ENCODE assay signal across 10 cellular contexts in the genomic region with DNA sequence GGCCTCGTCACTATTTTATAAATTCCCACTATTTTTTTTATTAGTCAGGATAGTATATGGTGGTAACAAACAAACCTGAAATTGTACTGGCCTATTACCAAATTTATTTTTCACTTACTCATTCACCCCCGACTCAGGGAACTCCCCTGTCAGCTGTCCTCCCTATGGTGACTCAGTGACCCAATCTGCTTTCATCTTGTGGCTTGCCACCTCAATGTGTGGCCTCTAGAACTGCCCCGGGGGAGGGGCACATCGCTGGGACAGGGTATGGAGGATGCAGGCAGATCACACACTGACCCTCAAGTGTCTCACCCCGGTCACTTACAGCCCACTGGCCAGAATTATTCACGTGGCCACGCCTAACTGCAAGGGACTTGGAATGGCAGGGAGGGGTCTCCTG.
A peak's percentile ranks its signal among the peaks of the same experiment; 100 is the strongest.
DNase-seq lines count a peak whose midpoint lies in the region; ATAC-seq and TF ChIP-seq lines count a peak whose summit lies in the region.
"Had no signal": no experiment of that assay in that cellular context is flagged by ENCODE, and none has a peak within 500 bp of the region (broad histone marks: within the 10 kb centered on the region; RNA-seq: fewer than 3 reads in every experiment).

No MANE protein-coding gene starts in this region.

- no peaks in the 10 kb centered on the region for H3K79me2 ChIP-seq in KMS-11 (ENCODE audit: insufficient read depth, low read depth)

- peak overlapping the region; percentile 70; the same call in 1 of the 2 replicates for H3K27ac ChIP-seq in KMS-11

- no peak overlapping the region for H3K9ac ChIP-seq in KMS-11

- H3K27me3 ChIP-seq in KMS-11 (ENCODE audit: insufficient read depth, low read depth) = no peaks in the 10 kb centered on the region
- H3K27me3 ChIP-seq: adrenal gland had no signal

- H3K4me2 ChIP-seq in KMS-11 = peak overlapping the region; percentile 91

- ATAC-seq in activated CD8-positive, alpha-beta memory T cell treated with anti-CD3 and anti-CD28 coated beads, Interleukin-2, amount 10 ng/mL, durations not matched to agents 7 days and 5 days = no peak
- ATAC-seq in GM18519 (IDR thresholded peaks at IDR 0.05; ENCODE audit: low FRiP score, unreplicated experiment) = no peak

- H3K9me3 Mint-ChIP-seq in activated CD8-positive, alpha-beta memory T cell treated with anti-CD3 and anti-CD28 coated beads, Interleukin-2, amount 10 ng/mL, durations not matched to agents 7 days and 5 days (ENCODE audit: low read depth) = no peaks in the 10 kb centered on the region

- no peak overlapping the region for H3K4me3 Mint-ChIP-seq in activated CD8-positive, alpha-beta memory T cell treated with anti-CD3 and anti-CD28 coated beads, Interleukin-2, amount 10 ng/mL, durations not matched to agents 7 days and 5 days

- DNase-seq in activated CD8-positive, alpha-beta memory T cell treated with anti-CD3 and anti-CD28 coated beads, Interleukin-2, amount 10 ng/mL, durations not matched to agents 7 days and 5 days = peak; percentile 68
- DNase-seq in fibroblast of the aortic adventitia (ENCODE audit: low read depth) (peak; percentile 27), NCI-H146 treated with DMSO at 0.1 percent for 48 hours (lab: John Stamatoyannopoulos, UW; ENCODE audit: unreplicated experiment) (no peak), SK-N-DZ (ENCODE audit: low spot score) (no peak), GF-D8 (lab: John Stamatoyannopoulos, UW) (no peak)
- peak; percentile 47 for DNase-seq in stimulated activated CD8-positive, alpha-beta memory T cell treated with anti-CD3 and anti-CD28 coated beads, Interleukin-4, amount 100 ng/mL, for 24 hours (ENCODE audit: low read depth)
- DNase-seq: NCI-H526 had no signal

- no peaks in the 10 kb centered on the region for H4K20me1 ChIP-seq in KMS-11 (ENCODE audit: insufficient read depth)

- peaks cover 43% of the 10 kb centered on the region for H3K4me1 Mint-ChIP-seq in activated CD8-positive, alpha-beta memory T cell treated with anti-CD3 and anti-CD28 coated beads, Interleukin-2, amount 10 ng/mL, durations not matched to agents 7 days and 5 days

- peaks cover 69% of the 10 kb centered on the region for H3K27me3 Mint-ChIP-seq in activated CD8-positive, alpha-beta memory T cell treated with anti-CD3 and anti-CD28 coated beads, Interleukin-2, amount 10 ng/mL, durations not matched to agents 7 days and 5 days

- TF ChIP-seq CTCF in KMS-11 (conservative IDR thresholded peaks at IDR 0.05; ENCODE audit: low read depth, low read length) (no peak), fibroblast of the aortic adventitia (IDR thresholded peaks at IDR 0.05; ENCODE audit: insufficient read depth, low read length) (no peak)

- H3K27ac Mint-ChIP-seq in activated CD8-positive, alpha-beta memory T cell treated with anti-CD3 and anti-CD28 coated beads, Interleukin-2, amount 10 ng/mL, durations not matched to agents 7 days and 5 days = peak overlapping the region; percentile 55

- no peak overlapping the region for H2AFZ ChIP-seq in KMS-11 (ENCODE audit: low read depth)

- CTCF ChIA-PET in activated CD8-positive, alpha-beta memory T cell treated with anti-CD3 and anti-CD28 coated beads, Interleukin-2, amount 10 ng/mL, durations not matched to agents 7 days and 5 days (lab: Charles Lee) = interaction anchor here (1.2 to 5.1 kb wide), 3 partner anchors 14 to 59 kb away, joined by 3 to 23 read pairs (median 7); no protein-coding TSS in a partner anchor

- no peak overlapping the region for H3K4me3 ChIP-seq in KMS-11 (IDR thresholded peaks at IDR 0.05; ENCODE audit: insufficient read depth, low read depth, low read length)
- no peak overlapping the region for H3K4me3 ChIP-seq in fibroblast of the aortic adventitia (ENCODE audit: low read depth, low read length)
- H3K4me3 ChIP-seq: adrenal gland had no signal

- H3K36me3 ChIP-seq in KMS-11 (ENCODE audit: insufficient read depth) = no peaks in the 10 kb centered on the region
- H3K36me3 ChIP-seq: adrenal gland had no signal

- peaks cover 3% of the 10 kb centered on the region for H3K36me3 Mint-ChIP-seq in activated CD8-positive, alpha-beta memory T cell treated with anti-CD3 and anti-CD28 coated beads, Interleukin-2, amount 10 ng/mL, durations not matched to agents 7 days and 5 days

- peaks cover 57% of the 10 kb centered on the region for H3K4me1 ChIP-seq in KMS-11 (ENCODE audit: low read depth, poor library complexity, severe bottlenecking)

Comparison
In these comparisons a context has a peak if more than half of its experiments do, and no peak if none do; other contexts are left out.
1. DNase-seq: peak in activated CD8-positive, alpha-beta memory T cell treated with anti-CD3 and anti-CD28 coated beads, Interleukin-2, amount 10 ng/mL, durations not matched to agents 7 days and 5 days (single experiment), fibroblast of the aortic adventitia (single experiment) and stimulated activated CD8-positive, alpha-beta memory T cell treated with anti-CD3 and anti-CD28 coated beads, Interleukin-4, amount 100 ng/mL, for 24 hours (single experiment); none in NCI-H146 treated with DMSO at 0.1 percent for 48 hours (single experiment), SK-N-DZ (single experiment) and GF-D8 (single experiment).